Comparison of ENCODE assay signal across 19 cellular contexts in the genomic region with DNA sequence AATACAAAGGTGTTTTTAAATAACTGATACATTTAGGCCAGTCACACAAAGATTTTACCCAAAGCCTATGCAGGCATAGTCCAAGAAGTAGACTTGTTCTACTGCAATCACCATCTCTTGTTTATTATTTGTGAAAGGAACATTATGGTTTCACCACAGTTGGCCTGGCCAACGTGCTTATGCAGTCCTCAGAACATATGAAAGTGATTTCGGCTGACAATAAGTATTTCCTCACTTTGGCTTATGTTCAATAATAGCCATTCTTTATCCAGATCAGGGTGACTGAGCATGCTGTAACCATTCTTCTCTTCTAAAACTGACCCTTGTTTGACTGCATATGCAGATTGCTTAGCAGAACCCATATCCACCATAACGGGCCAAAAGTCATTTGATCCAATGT.
A peak's percentile ranks its signal among the peaks of the same experiment; 100 is the strongest.
DNase-seq lines count a peak whose midpoint lies in the region; ATAC-seq, FAIRE-seq and TF ChIP-seq lines count a peak whose summit lies in the region.
"Had no signal": no experiment of that assay in that cellular context is flagged by ENCODE, and none has a peak within 500 bp of the region (broad histone marks: within the 10 kb centered on the region; RNA-seq: fewer than 3 reads in every experiment).

No MANE protein-coding gene starts in this region.

- H2AK5ac ChIP-seq in H9 (ENCODE audit: insufficient read length, low read length): no peak overlapping the region

- H4K5ac ChIP-seq in H9 (ENCODE audit: insufficient read length, low read depth, low read length): no peak overlapping the region

- H3K9ac ChIP-seq in H9 (ENCODE audit: extremely low read depth, insufficient read length, low read length): no peak overlapping the region
- H3K9ac ChIP-seq: BLaER1 had no signal

- no peak overlapping the region for H2AFZ ChIP-seq in H9 (ENCODE audit: low read length)
- no peak overlapping the region for H2AFZ ChIP-seq in osteoblast (ENCODE audit: low read length)
- H2AFZ ChIP-seq: GM23338 had no signal

- 61 to 67% methylated on average over 3 of the region's 3 CpGs for WGBS in gastroesophageal sphincter (ENCODE audit: low coverage in 1 of 2), 2 donors
- WGBS in H9 (ENCODE audit: extremely low coverage, insufficient read length, low lambda C conversion rate): no CpG with 5 or more reads among the region's 3 CpGs

- no peaks in the 10 kb centered on the region for H3K79me1 ChIP-seq in H9 (ENCODE audit: insufficient read depth, low read depth, low read length, poor library complexity, severe bottlenecking)

- H3K23me2 ChIP-seq in H9 (ENCODE audit: insufficient read length, low read depth, low read length, poor library complexity, severe bottlenecking): no peaks in the 10 kb centered on the region

- no peak overlapping the region for H2BK20ac ChIP-seq in H9 (ENCODE audit: low read depth, low read length, poor library complexity, severe bottlenecking)

- no peak overlapping the region for H3K27ac ChIP-seq in gastroesophageal sphincter
- H3K27ac ChIP-seq in H9 (ENCODE audit: insufficient read length, low read depth, low read length): no peak overlapping the region
- H3K27ac ChIP-seq in osteoblast (ENCODE audit: low read depth, low read length): no peak overlapping the region
- H3K27ac ChIP-seq: BLaER1 had no signal

- H4K20me1 ChIP-seq in H9 (ENCODE audit: control insufficient read depth, insufficient read depth, insufficient read length): no peaks in the 10 kb centered on the region
- no peaks in the 10 kb centered on the region for H4K20me1 ChIP-seq in osteoblast (ENCODE audit: insufficient read depth, low read length)
- H4K20me1 ChIP-seq: BLaER1 had no signal

- H3K4me1 ChIP-seq in gastroesophageal sphincter (no peaks in the 10 kb centered on the region), H9 (ENCODE audit: insufficient read depth, low read length) (no peaks in the 10 kb centered on the region), osteoblast (ENCODE audit: insufficient read depth, low read length) (no peaks in the 10 kb centered on the region)
- H3K4me1 ChIP-seq: Caco-2 had no signal

- no peak overlapping the region for H3K4me3 Mint-ChIP-seq in H9
- H3K4me3 Mint-ChIP-seq: CD8-positive, alpha-beta memory T cell; GM23338 had no signal

- H3K23ac ChIP-seq in H9 (ENCODE audit: insufficient read length, low read depth, low read length): no peak overlapping the region

- peak; percentile 62 for FAIRE-seq in HTR-8/SVneo (lab: Jason Lieb, UNC)
- FAIRE-seq: GM12878, HepG2 had no signal

- no peak overlapping the region for H4K91ac ChIP-seq in H9 (ENCODE audit: insufficient read length, low read depth, low read length)

- H2BK12ac ChIP-seq in H9 (ENCODE audit: insufficient read length, low read depth, low read length): no peak overlapping the region

- H3K27me3 ChIP-seq in gastroesophageal sphincter: no peaks in the 10 kb centered on the region
- H3K27me3 ChIP-seq in H9 (ENCODE audit: insufficient read depth, low read length): no peaks in the 10 kb centered on the region
- no peaks in the 10 kb centered on the region for H3K27me3 ChIP-seq in osteoblast (ENCODE audit: insufficient read depth, low read length)
- H3K27me3 ChIP-seq: BLaER1 had no signal

- H3K36me3 Mint-ChIP-seq in H9 (ENCODE audit: insufficient read depth in 1 of 3, low read depth in 3 of 3): 0 out of 7 replicates have a peak, but pooled peaks cover 0 to 3% (median 0%) of the 10 kb centered on the region in 3 experiments
- H3K36me3 Mint-ChIP-seq: CD8-positive, alpha-beta memory T cell had no signal

- no peak overlapping the region for H3K18ac ChIP-seq in H9 (ENCODE audit: insufficient read length, low read depth, low read length)

- H3K4me2 ChIP-seq in H9 (ENCODE audit: insufficient read depth, insufficient read length, low read length) (no peak overlapping the region), osteoblast (ENCODE audit: insufficient read depth, low read length) (no peak overlapping the region)
- H3K4me2 ChIP-seq: BLaER1, GM23338 had no signal

- H2BK5ac ChIP-seq in H9 (ENCODE audit: insufficient read length, low read length): no peak overlapping the region

- H3K4me3 ChIP-seq in AG10803 (ENCODE audit: low read length): no peak overlapping the region
- no peak overlapping the region for H3K4me3 ChIP-seq in fibroblast of mammary gland (ENCODE audit: control insufficient read depth, low read depth, low read length)
- no peak overlapping the region for H3K4me3 ChIP-seq in gastroesophageal sphincter
- no peak overlapping the region for H3K4me3 ChIP-seq in osteoblast (ENCODE audit: insufficient read depth, low read length)
- H3K4me3 ChIP-seq: BLaER1, GM12878, GM23338 had no signal

- TF ChIP-seq POLR2A in gastroesophageal sphincter (IDR thresholded peaks at IDR 0.05): no peak

- no peak overlapping the region for H3K4ac ChIP-seq in H9 (ENCODE audit: low read depth, low read length)

- H2BK15ac ChIP-seq in H9 (ENCODE audit: low read depth, low read length): no peak overlapping the region

- H3K9me3 Mint-ChIP-seq in H9: peaks cover 6 to 8% of the 10 kb centered on the region in 2 experiments; a peak in 4 of 5 replicates

- H3K36me3 ChIP-seq in gastroesophageal sphincter (no peaks in the 10 kb centered on the region), osteoblast (ENCODE audit: insufficient read depth, low read length) (no peaks in the 10 kb centered on the region)
- H3K36me3 ChIP-seq: BLaER1 had no signal

- H3K4me1 Mint-ChIP-seq in H9: no peaks in the 10 kb centered on the region
- H3K4me1 Mint-ChIP-seq: CD8-positive, alpha-beta memory T cell; GM23338 had no signal

- H3K56ac ChIP-seq in H9 (ENCODE audit: insufficient read length, low read depth, low read length): no peak overlapping the region

- no peak overlapping the region for H3T11ph ChIP-seq in H9 (ENCODE audit: low read length)

- H3K27me3 Mint-ChIP-seq in H9 (ENCODE audit: low read depth): no peaks in the 10 kb centered on the region
- H3K27me3 Mint-ChIP-seq: CD8-positive, alpha-beta memory T cell had no signal

- H3K79me2 ChIP-seq in H9 (ENCODE audit: insufficient read depth, low read length): no peaks in the 10 kb centered on the region
- no peaks in the 10 kb centered on the region for H3K79me2 ChIP-seq in osteoblast (ENCODE audit: insufficient read depth, low read length)

- no peak for TF ChIP-seq EP300 in gastroesophageal sphincter (IDR thresholded peaks at IDR 0.05)

- no peak overlapping the region for H3K27ac Mint-ChIP-seq in H9
- H3K27ac Mint-ChIP-seq: CD8-positive, alpha-beta memory T cell; GM23338 had no signal

- no peak overlapping the region for H2BK120ac ChIP-seq in H9 (ENCODE audit: low read depth, low read length, poor library complexity, severe bottlenecking)

- peaks cover 0 to 17% (median 0%) of the 10 kb centered on the region in 3 donors for H3K9me3 ChIP-seq in gastroesophageal sphincter
- H3K9me3 ChIP-seq in H9 (ENCODE audit: control insufficient read depth, low read depth, low read length): no peaks in the 10 kb centered on the region
- H3K9me3 ChIP-seq in osteoblast (ENCODE audit: low read depth, low read length): no peaks in the 10 kb centered on the region
- H3K9me3 ChIP-seq: Caco-2 had no signal

- DNase-seq in AG10803 (ENCODE audit: low read depth): peak; percentile 66
- no peak for DNase-seq in HTR-8/SVneo (ENCODE audit: insufficient read length, low spot score)
- DNase-seq in fibroblast of mammary gland (ENCODE audit: low read depth): peak; percentile 85
- no peak for DNase-seq in germinal center (ENCODE audit: low spot score)
- no peak for DNase-seq in H9
- no peak for DNase-seq in osteoblast (ENCODE audit: insufficient read length, low spot score, missing footprints)
- DNase-seq: ACHN; AML-193; Caco-2; CD8-positive, alpha-beta memory T cell; DND-41; GF-D8; H7 had no signal

- TF ChIP-seq CTCF in AG10803 (conservative IDR thresholded peaks at IDR 0.05; ENCODE audit: low read length): no peak
- no peak for TF ChIP-seq CTCF in fibroblast of mammary gland (conservative IDR thresholded peaks at IDR 0.05; ENCODE audit: control insufficient read depth, insufficient read depth, low read depth, low read length)
- no peak for TF ChIP-seq CTCF in gastroesophageal sphincter (IDR thresholded peaks at IDR 0.05)
- no peak for TF ChIP-seq CTCF in H9 (conservative IDR thresholded peaks at IDR 0.05)
- no peak for TF ChIP-seq CTCF in osteoblast (IDR thresholded peaks at IDR 0.05; ENCODE audit: extremely low read depth, low read depth, low read length)

- no peak overlapping the region for H4K8ac ChIP-seq in H9 (replicated peaks; ENCODE audit: insufficient read length, low read depth, low read length)

- ATAC-seq in gastroesophageal sphincter (peak; percentile 55), SK-N-SH treated with all-trans-retinoic acid at 6 μM for 48 hours (no peak)
- ATAC-seq: GM12878, GM23338, HepG2 had no signal

- no peak overlapping the region for H3K14ac ChIP-seq in H9 (ENCODE audit: insufficient read depth, low read length)

TF ChIP-seq in SK-N-SH treated with all-trans-retinoic acid at 6 μM for 48 hours, 23 proteins besides CTCF, POLR2A, EP300 and RAD21:
- TF ChIP-seq OSR1 (CRISPR knock-in tag; IDR thresholded peaks at IDR 0.05) (no peak), ZNF70 (CRISPR knock-in tag; IDR thresholded peaks at IDR 0.05) (no peak), ZC3H10 (CRISPR knock-in tag; IDR thresholded peaks at IDR 0.05) (no peak), CSDC2 (CRISPR knock-in tag; IDR thresholded peaks at IDR 0.05) (no peak), ARNTL (CRISPR knock-in tag; IDR thresholded peaks at IDR 0.05; ENCODE audit: borderline replicate concordance, low read depth) (no peak), GLIS3 (CRISPR knock-in tag; IDR thresholded peaks at IDR 0.05) (no peak), ZFP3 (CRISPR knock-in tag; IDR thresholded peaks at IDR 0.05) (no peak), TCF4 (CRISPR knock-in tag; IDR thresholded peaks at IDR 0.05; ENCODE audit: borderline replicate concordance) (no peak)
- TF ChIP-seq, protein P1, sequence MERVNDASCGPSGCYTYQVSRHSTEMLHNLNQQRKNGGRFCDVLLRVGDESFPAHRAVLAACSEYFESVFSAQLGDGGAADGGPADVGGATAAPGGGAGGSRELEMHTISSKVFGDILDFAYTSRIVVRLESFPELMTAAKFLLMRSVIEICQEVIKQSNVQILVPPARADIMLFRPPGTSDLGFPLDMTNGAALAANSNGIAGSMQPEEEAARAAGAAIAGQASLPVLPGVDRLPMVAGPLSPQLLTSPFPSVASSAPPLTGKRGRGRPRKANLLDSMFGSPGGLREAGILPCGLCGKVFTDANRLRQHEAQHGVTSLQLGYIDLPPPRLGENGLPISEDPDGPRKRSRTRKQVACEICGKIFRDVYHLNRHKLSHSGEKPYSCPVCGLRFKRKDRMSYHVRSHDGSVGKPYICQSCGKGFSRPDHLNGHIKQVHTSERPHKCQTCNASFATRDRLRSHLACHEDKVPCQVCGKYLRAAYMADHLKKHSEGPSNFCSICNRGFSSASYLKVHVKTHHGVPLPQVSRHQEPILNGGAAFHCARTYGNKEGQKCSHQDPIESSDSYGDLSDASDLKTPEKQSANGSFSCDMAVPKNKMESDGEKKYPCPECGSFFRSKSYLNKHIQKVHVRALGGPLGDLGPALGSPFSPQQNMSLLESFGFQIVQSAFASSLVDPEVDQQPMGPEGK (CRISPR knock-in tag; IDR thresholded peaks at IDR 0.05; ENCODE audit: borderline replicate concordance): no peak

Comparison
In these comparisons a context has a peak if more than half of its experiments do, and no peak if none do; other contexts are left out.
1. DNase-seq: peak in AG10803 (single experiment) and fibroblast of mammary gland (single experiment); none in HTR-8/SVneo (single experiment), germinal center (single experiment), H9 (single experiment) and osteoblast (single experiment).